In the genomic region with DNA sequence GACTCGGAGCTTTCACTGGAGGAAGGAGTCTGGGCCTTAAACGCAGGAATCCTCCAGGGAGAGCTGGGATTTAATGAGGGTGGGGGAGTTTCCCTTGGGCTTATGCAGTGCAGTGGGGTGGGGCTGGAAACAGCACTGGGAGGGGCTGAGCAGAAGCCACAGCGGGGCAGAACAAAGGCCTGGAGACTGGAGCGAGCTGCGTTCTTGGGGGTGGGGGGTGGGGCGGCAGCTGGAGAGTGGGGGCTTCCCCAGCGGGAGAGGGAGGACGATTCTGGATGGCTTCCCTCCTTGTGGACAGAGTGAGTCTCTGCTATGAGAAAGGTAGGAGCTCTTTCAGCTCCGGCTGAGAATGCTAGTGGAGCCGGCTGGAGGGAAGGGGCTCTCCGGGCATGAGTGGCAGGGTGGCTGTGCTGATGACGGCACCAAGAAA, we compare ENCODE assay signal across 14 cellular contexts.
DNase-seq lines count a peak whose midpoint lies in the region; ATAC-seq and TF ChIP-seq lines count a peak whose summit lies in the region.
"Had no signal": no experiment of that assay in that cellular context is flagged by ENCODE, and none has a peak within 500 bp of the region (broad histone marks: within the 10 kb centered on the region; RNA-seq: fewer than 3 reads in every experiment).

No MANE protein-coding gene starts in this region.

- no peaks in the 10 kb centered on the region for H3K36me3 ChIP-seq in naive thymus-derived CD4-positive, alpha-beta T cell (ENCODE audit: control insufficient read depth in 2 of 3, insufficient read depth in 3 of 3, low read length in 3 of 3)
- no peaks in the 10 kb centered on the region for H3K36me3 ChIP-seq in OCI-LY7 (ENCODE audit: insufficient read depth, low read length)
- H3K36me3 ChIP-seq: left lung, prostate gland, upper lobe of right lung had no signal

- no peak overlapping the region for H3K27ac Mint-ChIP-seq in nephron progenitor cell
- no peak overlapping the region for H3K27ac Mint-ChIP-seq in naive thymus-derived CD4-positive, alpha-beta T cell

- peaks cover 20% of the 10 kb centered on the region for H3K27me3 Mint-ChIP-seq in nephron progenitor cell (ENCODE audit: low read depth, poor library complexity)
- peaks cover 0 to 17% (median 0%) of the 10 kb centered on the region in 5 donors for H3K27me3 Mint-ChIP-seq in naive thymus-derived CD4-positive, alpha-beta T cell

- H3K27me3 ChIP-seq in naive thymus-derived CD4-positive, alpha-beta T cell (ENCODE audit: control insufficient read depth in 2 of 2, insufficient read depth in 2 of 2, low read length in 2 of 2), result no peaks in the 10 kb centered on the region

- peak; percentile 75 for DNase-seq in DMS79 treated with DMSO at 0.1 percent for 48 hours (lab: John Stamatoyannopoulos, UW)
- peak; percentile 11 for DNase-seq in NCI-H226
- peak; percentile 17 for DNase-seq in fibroblast of villous mesenchyme (ENCODE audit: low read depth)
- peak; percentile 43 for DNase-seq in nephron progenitor cell
- no peak for DNase-seq in NCI-H128 (lab: John Stamatoyannopoulos, UW; ENCODE audit: unreplicated experiment)
- DNase-seq in T-helper 1 cell, result no peak
- DNase-seq in naive thymus-derived CD4-positive, alpha-beta T cell, result no peak
- no peak for DNase-seq in OCI-LY7 (ENCODE audit: low spot score)
- DNase-seq: activated T-cell treated with anti-CD3 and anti-CD28 coated beads, Interleukin-2, amount 50 U/mL, for 48 hours; upper lobe of right lung had no signal

- H2AFZ ChIP-seq in OCI-LY7 (ENCODE audit: low read length), result no peak overlapping the region

- no peak for TF ChIP-seq CTCF in fibroblast of villous mesenchyme (IDR thresholded peaks at IDR 0.05; ENCODE audit: insufficient read depth, low read depth, low read length)
- TF ChIP-seq CTCF in nephron progenitor cell (IDR thresholded peaks at IDR 0.05), result no peak
- TF ChIP-seq CTCF in OCI-LY7 (conservative IDR thresholded peaks at IDR 0.05; ENCODE audit: low read length), result no peak

- ATAC-seq in naive thymus-derived CD4-positive, alpha-beta T cell, result no peak
- ATAC-seq: left lung, upper lobe of right lung had no signal

- CTCF ChIA-PET in naive thymus-derived CD4-positive, alpha-beta T cell (lab: Charles Lee), result no interaction called here
- CTCF ChIA-PET in OCI-LY7 (lab: Charles Lee; ENCODE audit: unreplicated experiment), result interaction anchor here (0.6 kb wide), 1 partner anchor 188 kb away, joined by 3 read pairs; no protein-coding TSS in a partner anchor

- H3K4me1 ChIP-seq in naive thymus-derived CD4-positive, alpha-beta T cell (ENCODE audit: control insufficient read depth in 2 of 2, insufficient read depth in 2 of 2, low read length in 2 of 2), result peaks cover 0 to 5% of the 10 kb centered on the region in 2 donors
- H3K4me1 ChIP-seq in OCI-LY7 (ENCODE audit: insufficient read depth, low read length, poor library complexity, severe bottlenecking), result no peaks in the 10 kb centered on the region
- H3K4me1 ChIP-seq: prostate gland, upper lobe of right lung had no signal

- POLR2A ChIA-PET in naive thymus-derived CD4-positive, alpha-beta T cell (lab: Charles Lee), result interaction anchor here (0.6 to 2.3 kb wide), 2 partner anchors 167 to 411 kb away, joined by 3 to 5 read pairs; a partner anchor contains a TSS
- POLR2A ChIA-PET in OCI-LY7 (lab: Charles Lee), result no interaction called here

- peak overlapping the region; percentile 67 for H3K4me3 Mint-ChIP-seq in nephron progenitor cell
- no peak overlapping the region for H3K4me3 Mint-ChIP-seq in naive thymus-derived CD4-positive, alpha-beta T cell
- H3K4me3 Mint-ChIP-seq: CD14-positive monocyte had no signal

- no peak overlapping the region for H3K4me3 ChIP-seq in fibroblast of villous mesenchyme (ENCODE audit: low read depth, low read length)
- no peak overlapping the region for H3K4me3 ChIP-seq in naive thymus-derived CD4-positive, alpha-beta T cell (ENCODE audit: low read length)
- H3K4me3 ChIP-seq in OCI-LY7 (ENCODE audit: low read depth, low read length, poor library complexity, severe bottlenecking), result no peak overlapping the region
- H3K4me3 ChIP-seq: left lung, upper lobe of right lung had no signal

- H3K36me3 Mint-ChIP-seq in nephron progenitor cell (ENCODE audit: low read depth), result peaks cover 5% of the 10 kb centered on the region
- H3K36me3 Mint-ChIP-seq in naive thymus-derived CD4-positive, alpha-beta T cell, result no peaks in the 10 kb centered on the region
- H3K36me3 Mint-ChIP-seq: CD14-positive monocyte had no signal

- no peaks in the 10 kb centered on the region for H3K9me3 ChIP-seq in naive thymus-derived CD4-positive, alpha-beta T cell (ENCODE audit: control insufficient read depth in 2 of 3, low read length in 3 of 3)
- no peaks in the 10 kb centered on the region for H3K9me3 ChIP-seq in OCI-LY7 (ENCODE audit: low read length)
- H3K9me3 ChIP-seq: left lung, prostate gland, upper lobe of right lung had no signal

- no TSS peak for BruUV-seq in OCI-LY7 (replicated peaks; lab: Mats Ljungman, UMichigan)

- intact Hi-C loops in naive thymus-derived CD4-positive, alpha-beta T cell (cut with micrococcal nuclease), result loop anchor here (10.0 kb wide), 2 partner anchors 98 to 628 kb away; no protein-coding TSS in a partner anchor
- intact Hi-C loops in OCI-LY7 (cut with micrococcal nuclease; ENCODE audit: unreplicated experiment), result loop anchor here (10.0 kb wide), 1 partner anchor 198 kb away; no protein-coding TSS in a partner anchor

- no peaks in the 10 kb centered on the region for H3K79me2 ChIP-seq in OCI-LY7 (ENCODE audit: insufficient read depth, low read depth, low read length)

- H3K27ac ChIP-seq in naive thymus-derived CD4-positive, alpha-beta T cell (ENCODE audit: low read depth, low read length), result no peak overlapping the region
- H3K27ac ChIP-seq in OCI-LY7 (ENCODE audit: low read depth, low read length, poor library complexity, severe bottlenecking), result no peak overlapping the region
- H3K27ac ChIP-seq: left lung, prostate gland, RWPE1, upper lobe of right lung had no signal

- peaks cover 7% of the 10 kb centered on the region for H3K9me3 Mint-ChIP-seq in nephron progenitor cell
- H3K9me3 Mint-ChIP-seq in naive thymus-derived CD4-positive, alpha-beta T cell, result no peaks in the 10 kb centered on the region

- H3K4me1 Mint-ChIP-seq in nephron progenitor cell, result peaks cover 57% of the 10 kb centered on the region
- H3K4me1 Mint-ChIP-seq in naive thymus-derived CD4-positive, alpha-beta T cell, result peaks cover 0 to 7% (median 0%) of the 10 kb centered on the region in 7 donors

- no peaks in the 10 kb centered on the region for H4K20me1 ChIP-seq in OCI-LY7 (ENCODE audit: insufficient read depth, low read length)

- H3K4me2 ChIP-seq in OCI-LY7 (ENCODE audit: low read length), result no peak overlapping the region

- no peaks in the 10 kb centered on the region for H3K9me2 ChIP-seq in OCI-LY7 (ENCODE audit: insufficient read depth, low read length)

Comparison
In these comparisons a context has a peak if more than half of its experiments do, and no peak if none do; other contexts are left out.
1. DNase-seq: peak in DMS79 treated with DMSO at 0.1 percent for 48 hours (single experiment), NCI-H226 (single experiment), fibroblast of villous mesenchyme (single experiment) and nephron progenitor cell (single experiment); none in NCI-H128 (single experiment), T-helper 1 cell (0 of 5), naive thymus-derived CD4-positive, alpha-beta T cell (0 of 9) and OCI-LY7 (single experiment).